ENCODE assay signal across 17 cellular contexts in genomic region chr2:144470819-144471218, GRCh38. TPM values are rescaled to one million over a fixed set of nuclear protein-coding genes. Genes with fewer than 3 reads are reported as not detected.
DNase-seq lines count a peak whose midpoint lies in the region; ATAC-seq and TF ChIP-seq lines count a peak whose summit lies in the region.
"Had no signal": no experiment of that assay in that cellular context is flagged by ENCODE, and none has a peak within 500 bp of the region (broad histone marks: within the 10 kb centered on the region; RNA-seq: fewer than 3 reads in every experiment).

No MANE protein-coding gene starts in this region.

- no peaks in the 10 kb centered on the region for H3K27me3 ChIP-seq in adrenal gland
- H3K27me3 ChIP-seq: SJSA1 had no signal

- intact Hi-C loops in adrenal gland (cut with DNase I): no loop called here

- peaks cover 29 to 52% of the 10 kb centered on the region in 2 donors for H3K4me1 ChIP-seq in adrenal gland (replicated peaks in 1 of 2)

- peak in 1 of 2 donors; percentile 34 for TF ChIP-seq POLR2A in adrenal gland (IDR thresholded peaks at IDR 0.05)

- DNase-seq in activated T-cell treated with anti-CD3 and anti-CD28 coated beads, Interleukin-2, amount 50 U/mL, for 72 hours: no peak
- DNase-seq in activated T-cell treated with anti-CD3 and anti-CD28 coated beads for 4 hours (no peak), adrenal gland (no peak), immature natural killer cell (no peak), KG1 (lab: John Stamatoyannopoulos, UW) (no peak), HUDEP-2 (lab: John Stamatoyannopoulos, UW; ENCODE audit: unreplicated experiment in 76 of 76) (no peak)
- DNase-seq: activated CD8-positive, alpha-beta memory T cell treated with anti-CD3 and anti-CD28 coated beads, Interleukin-2, amount 10 ng/mL, durations not matched to agents 7 days and 5 days; activated naive CD8-positive, alpha-beta T cell treated with anti-CD3 and anti-CD28 coated beads, Interleukin-2, amount 10 ng/mL, durations not matched to agents 7 days and 5 days; GDM1; hypothalamus; naive thymus-derived CD8-positive, alpha-beta T cell; NK-92 treated with Interleukin-12 subunit alpha and Interleukin-12 subunit beta, amount 100 ng/mL, for 24 hours; retina; stimulated activated CD4-positive, alpha-beta T cell treated with anti-CD3 and anti-CD28 coated beads, Interleukin-2, amount 100 ng/mL, for 48 hours had no signal

- H3K36me3 Mint-ChIP-seq in activated T-cell treated with anti-CD3 and anti-CD28 coated beads, Interleukin-2, amount 50 U/mL, for 72 hours (ENCODE audit: insufficient read depth in 2 of 2): peaks cover 0 to 3% of the 10 kb centered on the region in 2 donors
- H3K36me3 Mint-ChIP-seq in immature natural killer cell: peaks cover 0 to 6% (median 3%) of the 10 kb centered on the region in 3 donors
- H3K36me3 Mint-ChIP-seq: activated naive CD8-positive, alpha-beta T cell treated with anti-CD3 and anti-CD28 coated beads, Interleukin-2, amount 10 ng/mL, durations not matched to agents 7 days and 5 days; naive thymus-derived CD8-positive, alpha-beta T cell had no signal

- no peak for TF ChIP-seq CTCF in adrenal gland (IDR thresholded peaks at IDR 0.05)

- H3K4me3 Mint-ChIP-seq in activated T-cell treated with anti-CD3 and anti-CD28 coated beads, Interleukin-2, amount 50 U/mL, for 72 hours: peak overlapping the region in 1 of 2 donors; percentile 65
- peak overlapping the region in 3 of 5 donors; percentile 15 to 55 (median 34) for H3K4me3 Mint-ChIP-seq in immature natural killer cell
- H3K4me3 Mint-ChIP-seq: activated CD8-positive, alpha-beta memory T cell treated with anti-CD3 and anti-CD28 coated beads, Interleukin-2, amount 10 ng/mL, durations not matched to agents 7 days and 5 days; activated naive CD8-positive, alpha-beta T cell treated with anti-CD3 and anti-CD28 coated beads, Interleukin-2, amount 10 ng/mL, durations not matched to agents 7 days and 5 days had no signal

- peaks cover 15% of the 10 kb centered on the region for H3K4me1 Mint-ChIP-seq in activated T-cell treated with anti-CD3 and anti-CD28 coated beads, Interleukin-2, amount 50 U/mL, for 72 hours (ENCODE audit: low read depth)
- H3K4me1 Mint-ChIP-seq in immature natural killer cell: peaks cover 0 to 32% of the 10 kb centered on the region in 2 donors

- 31 to 38% (median 33%) methylated on average over 3 of the region's 3 CpGs for WGBS in adrenal gland, 4 donors

- peaks cover 9% of the 10 kb centered on the region for H3K27me3 Mint-ChIP-seq in activated T-cell treated with anti-CD3 and anti-CD28 coated beads, Interleukin-2, amount 50 U/mL, for 72 hours (ENCODE audit: low read depth)
- peaks cover 2 to 6% (median 3%) of the 10 kb centered on the region in 3 donors for H3K27me3 Mint-ChIP-seq in immature natural killer cell (ENCODE audit: low read depth in 3 of 3)
- H3K27me3 Mint-ChIP-seq: activated CD8-positive, alpha-beta memory T cell treated with anti-CD3 and anti-CD28 coated beads, Interleukin-2, amount 10 ng/mL, durations not matched to agents 7 days and 5 days; activated naive CD8-positive, alpha-beta T cell treated with anti-CD3 and anti-CD28 coated beads, Interleukin-2, amount 10 ng/mL, durations not matched to agents 7 days and 5 days had no signal

- peak in 1 of 2 donors; percentile 24 for ATAC-seq in activated T-cell treated with anti-CD3 and anti-CD28 coated beads, Interleukin-2, amount 50 U/mL, for 72 hours (replicated peaks in 1 of 2)
- no peak for ATAC-seq in GM18870 (IDR thresholded peaks at IDR 0.05; ENCODE audit: unreplicated experiment)

- peak overlapping the region; percentile 79 for H3K27ac Mint-ChIP-seq in activated T-cell treated with anti-CD3 and anti-CD28 coated beads, Interleukin-2, amount 50 U/mL, for 72 hours
- H3K27ac Mint-ChIP-seq in immature natural killer cell: no peak overlapping the region
- H3K27ac Mint-ChIP-seq: activated CD8-positive, alpha-beta memory T cell treated with anti-CD3 and anti-CD28 coated beads, Interleukin-2, amount 10 ng/mL, durations not matched to agents 7 days and 5 days had no signal

- peaks cover 0 to 3% of the 10 kb centered on the region in 2 donors for H3K36me3 ChIP-seq in adrenal gland (replicated peaks in 1 of 2)

- H3K9me3 ChIP-seq in adrenal gland (replicated peaks in 1 of 3): no peaks in the 10 kb centered on the region
- H3K9me3 ChIP-seq: SJSA1 had no signal

- no peaks in the 10 kb centered on the region for H3K9me3 Mint-ChIP-seq in activated T-cell treated with anti-CD3 and anti-CD28 coated beads, Interleukin-2, amount 50 U/mL, for 72 hours
- no peaks in the 10 kb centered on the region for H3K9me3 Mint-ChIP-seq in immature natural killer cell
- H3K9me3 Mint-ChIP-seq: activated naive CD8-positive, alpha-beta T cell treated with anti-CD3 and anti-CD28 coated beads, Interleukin-2, amount 10 ng/mL, durations not matched to agents 7 days and 5 days; naive thymus-derived CD8-positive, alpha-beta T cell had no signal

- peak overlapping the region in 1 of 4 donors; percentile 20 for H3K4me3 ChIP-seq in adrenal gland
- H3K4me3 ChIP-seq: SJSA1 had no signal

- H3K27ac ChIP-seq in adrenal gland: peak overlapping the region; percentile 0 to 80 (median 62)
- peak overlapping the region; percentile 99 for H3K27ac ChIP-seq in temporal lobe (ENCODE audit: low read depth, low read length)
- H3K27ac ChIP-seq: SJSA1 had no signal

RNA-seq across cellular contexts. Expression of gene ZEB2, which starts 49.1 kb away (rescaled TPM):
- 10 to 100 TPM; 22.5 to 58.2 TPM for total RNA-seq in activated T-cell treated with anti-CD3 and anti-CD28 coated beads, Interleukin-2, amount 50 U/mL, for 72 hours
- total RNA-seq in adrenal gland: 100 to 1,000 TPM in 7 of 8 donors, 10 to 100 TPM in 1; 91.0 to 226 (median 165) TPM
- polyA plus RNA-seq in adrenal gland: 10 to 100 TPM; 29.0 to 95.8 (median 54.3) TPM
- 100 to 1,000 TPM in 1 of 3 donors, 10 to 100 TPM in 2; 56.5 to 115 (median 62.3) TPM for polyA plus RNA-seq in immature natural killer cell
- total RNA-seq in temporal lobe: 283 TPM
